In genomic region chr3:169363318-169363717, GRCh38 we compare ENCODE assay signal across 18 cellular contexts.
"Had no signal": no experiment of that assay in that cellular context is flagged by ENCODE, and none has a peak within 500 bp of the region (broad histone marks: within the 10 kb centered on the region; RNA-seq: fewer than 3 reads in every experiment).

No MANE protein-coding gene starts in this region.

- H3K4me3 Mint-ChIP-seq: memory B cell; mesothelial cell of epicardium; natural killer cell treated with Interleukin-12 subunit alpha and Interleukin-12 subunit beta and Interleukin-15 and Interleukin-18, amount 100 ng/mL, for 72 hours; stimulated activated naive B cell treated with anti-CD40 and anti-IgM and Interleukin-4, amounts not matched to agents 10 μg/mL and 1 μg/mL and 100 μg/mL, for 72 hours; stimulated activated naive CD8-positive, alpha-beta T cell treated with anti-CD3 and anti-CD28 coated beads, Interleukin-15, amount 100 ng/mL, for 72 hours had no signal

- H3K4me1 ChIP-seq: heart left ventricle, left ventricle myocardium inferior, lower lobe of right lung had no signal

- ATAC-seq: heart left ventricle; lower lobe of right lung; natural killer cell treated with Interleukin-12 subunit alpha and Interleukin-12 subunit beta and Interleukin-15 and Interleukin-18, amount 100 ng/mL, for 72 hours; sciatic nerve; stimulated activated naive B cell treated with anti-CD40 and anti-IgM and Interleukin-4, amounts not matched to agents 10 μg/mL and 1 μg/mL and 100 μg/mL, for 72 hours; stimulated activated naive CD8-positive, alpha-beta T cell treated with anti-CD3 and anti-CD28 coated beads, Interleukin-15, amount 100 ng/mL, for 72 hours had no signal

- H3K27ac ChIP-seq: colonic mucosa, heart left ventricle, left ventricle myocardium inferior, lower lobe of right lung, neutrophil, thoracic aorta had no signal

- H3K36me3 ChIP-seq: colonic mucosa, heart left ventricle, left ventricle myocardium inferior, lower lobe of right lung, neutrophil, thoracic aorta had no signal

- H3K4me3 ChIP-seq: colonic mucosa, heart left ventricle, left ventricle myocardium inferior, lower lobe of right lung, thoracic aorta had no signal

- H3K9me3 Mint-ChIP-seq: memory B cell; mesothelial cell of epicardium; natural killer cell treated with Interleukin-12 subunit alpha and Interleukin-12 subunit beta and Interleukin-15 and Interleukin-18, amount 100 ng/mL, for 72 hours; stimulated activated naive B cell treated with anti-CD40 and anti-IgM and Interleukin-4, amounts not matched to agents 10 μg/mL and 1 μg/mL and 100 μg/mL, for 72 hours; stimulated activated naive CD8-positive, alpha-beta T cell treated with anti-CD3 and anti-CD28 coated beads, Interleukin-15, amount 100 ng/mL, for 72 hours had no signal

- H3K27ac Mint-ChIP-seq: memory B cell; mesothelial cell of epicardium; natural killer cell treated with Interleukin-12 subunit alpha and Interleukin-12 subunit beta and Interleukin-15 and Interleukin-18, amount 100 ng/mL, for 72 hours; stimulated activated naive B cell treated with anti-CD40 and anti-IgM and Interleukin-4, amounts not matched to agents 10 μg/mL and 1 μg/mL and 100 μg/mL, for 72 hours; stimulated activated naive CD8-positive, alpha-beta T cell treated with anti-CD3 and anti-CD28 coated beads, Interleukin-15, amount 100 ng/mL, for 72 hours had no signal

- DNase-seq: colonic mucosa; effector CD4-positive, alpha-beta T cell; heart left ventricle; islet precursor cell; left ventricle myocardium inferior; lower lobe of right lung; stimulated activated CD4-positive, alpha-beta T cell treated with anti-CD3 and anti-CD28 coated beads, Interleukin-2, amount 100 ng/mL, for 24 hours; stimulated activated CD4-positive, alpha-beta T cell treated with anti-CD3 and anti-CD28 coated beads, Interleukin-4, amount 100 ng/mL, for 4 hours; stimulated activated naive B cell treated with anti-CD40 and anti-IgM and Interleukin-4, amounts not matched to agents 10 μg/mL and 1 μg/mL and 100 μg/mL, for 72 hours; stimulated activated naive CD8-positive, alpha-beta T cell treated with anti-CD3 and anti-CD28 coated beads, Interleukin-15, amount 100 ng/mL, for 72 hours; substantia nigra; trophoblast cell had no signal

- H3K36me3 Mint-ChIP-seq: memory B cell; mesothelial cell of epicardium; natural killer cell treated with Interleukin-12 subunit alpha and Interleukin-12 subunit beta and Interleukin-15 and Interleukin-18, amount 100 ng/mL, for 72 hours; stimulated activated naive B cell treated with anti-CD40 and anti-IgM and Interleukin-4, amounts not matched to agents 10 μg/mL and 1 μg/mL and 100 μg/mL, for 72 hours had no signal

- H3K9me3 ChIP-seq: colonic mucosa, heart left ventricle, left ventricle myocardium inferior, lower lobe of right lung, neutrophil, thoracic aorta had no signal

- H3K4me1 Mint-ChIP-seq: memory B cell; stimulated activated naive B cell treated with anti-CD40 and anti-IgM and Interleukin-4, amounts not matched to agents 10 μg/mL and 1 μg/mL and 100 μg/mL, for 72 hours; stimulated activated naive CD8-positive, alpha-beta T cell treated with anti-CD3 and anti-CD28 coated beads, Interleukin-15, amount 100 ng/mL, for 72 hours had no signal

- H3K27me3 ChIP-seq: colonic mucosa, heart left ventricle had no signal
